ENCODE assay signal across 22 cellular contexts in the genomic region with DNA sequence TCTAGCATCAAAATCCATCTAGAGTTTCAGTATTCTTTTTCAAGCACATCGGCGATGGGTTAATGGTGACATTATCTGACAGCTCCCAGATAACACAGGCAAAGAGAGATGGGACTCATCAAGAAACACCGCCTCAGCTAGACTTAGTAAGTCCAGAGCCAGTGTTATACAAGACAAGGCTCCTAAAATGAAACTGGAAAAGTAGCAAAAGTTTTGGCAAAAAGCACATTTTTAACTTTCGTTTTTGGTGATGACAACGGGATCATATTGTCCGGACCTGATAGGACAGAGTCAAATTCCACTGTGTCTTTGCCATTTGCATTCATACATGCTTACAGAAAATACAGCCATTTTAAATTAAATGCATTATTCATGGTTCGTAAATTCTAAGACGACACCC.
DNase-seq lines count a peak whose midpoint lies in the region; ATAC-seq and TF ChIP-seq lines count a peak whose summit lies in the region.
"Had no signal": no experiment of that assay in that cellular context is flagged by ENCODE, and none has a peak within 500 bp of the region (broad histone marks: within the 10 kb centered on the region; RNA-seq: fewer than 3 reads in every experiment).

No MANE protein-coding gene starts in this region.

- H3K36me3 Mint-ChIP-seq in GM23338 (ENCODE audit: low read depth) (no peaks in the 10 kb centered on the region), immature natural killer cell (peaks cover 0 to 14% (median 7%) of the 10 kb centered on the region in 3 donors)
- H3K36me3 Mint-ChIP-seq in activated CD4-positive, alpha-beta T cell treated with anti-CD3 and anti-CD28 coated beads for 36 hours (ENCODE audit: low read depth) = peaks cover under 1% of the 10 kb centered on the region

- no peaks in the 10 kb centered on the region; the same call in 1 of the 2 replicates for H4K20me1 ChIP-seq in GM23338 (replicated peaks; ENCODE audit: insufficient read depth)
- no peaks in the 10 kb centered on the region for H4K20me1 ChIP-seq in fibroblast of lung (ENCODE audit: control insufficient read depth, extremely low read depth, insufficient read depth, low read length)

- H3F3A ChIP-seq in GM23338 (replicated peaks; ENCODE audit: low read depth) = no peaks in the 10 kb centered on the region

- TF ChIP-seq CTCF in GM23338 (conservative IDR thresholded peaks at IDR 0.05; ENCODE audit: low read depth in 2 of 2) = no peak
- no peak for TF ChIP-seq CTCF in fibroblast of lung (conservative IDR thresholded peaks at IDR 0.05 in 1 of 2, IDR thresholded peaks at IDR 0.05 in 1 of 2; ENCODE audit: low read depth in 1 of 2, low read length in 2 of 2)
- no peak for TF ChIP-seq CTCF in lower lobe of right lung (IDR thresholded peaks at IDR 0.05)

- H3K4me1 ChIP-seq in ACC112 (ENCODE audit: control insufficient read depth, insufficient read depth, low read length, unreplicated experiment) (no peaks in the 10 kb centered on the region), GM23338 (ENCODE audit: insufficient read depth) (no peaks in the 10 kb centered on the region), fibroblast of lung (ENCODE audit: control insufficient read depth, extremely low read depth, insufficient read depth, low read length) (no peaks in the 10 kb centered on the region), lower lobe of right lung (no peaks in the 10 kb centered on the region)
- H3K4me1 ChIP-seq: prostate gland had no signal

- H3K9me3 Mint-ChIP-seq in GM23338 (no peaks in the 10 kb centered on the region), immature natural killer cell (no peaks in the 10 kb centered on the region)
- H3K9me3 Mint-ChIP-seq in activated CD4-positive, alpha-beta T cell treated with anti-CD3 and anti-CD28 coated beads for 36 hours (ENCODE audit: low read depth) = no peaks in the 10 kb centered on the region
- H3K9me3 Mint-ChIP-seq: activated CD4-positive, alpha-beta T cell treated with anti-CD3 and anti-CD28 coated beads, Interleukin-2, amount 10 ng/mL, durations not matched to agents 7 days and 5 days; CD4-positive, alpha-beta T cell; nephron progenitor cell had no signal

- ATAC-seq in GM23338 (no peak), lower lobe of right lung (no peak), GM21360 (IDR thresholded peaks at IDR 0.05; ENCODE audit: unreplicated experiment) (no peak)
- no peak for ATAC-seq in activated CD4-positive, alpha-beta T cell treated with anti-CD3 and anti-CD28 coated beads for 36 hours
- ATAC-seq: HCT116 had no signal

- H3K27me3 ChIP-seq in ACC112 (ENCODE audit: insufficient read depth, low read length) = no peaks in the 10 kb centered on the region
- no peaks in the 10 kb centered on the region for H3K27me3 ChIP-seq in GM23338 (ENCODE audit: insufficient read depth)
- no peaks in the 10 kb centered on the region for H3K27me3 ChIP-seq in fibroblast of lung (ENCODE audit: control insufficient read depth, insufficient read depth, low read length)
- no peaks in the 10 kb centered on the region for H3K27me3 ChIP-seq in lower lobe of right lung (ENCODE audit: low read depth)

- no peak overlapping the region for H3K9ac ChIP-seq in fibroblast of lung (ENCODE audit: insufficient read depth, low read length)

- H3K27ac Mint-ChIP-seq in GM23338 (no peak overlapping the region), immature natural killer cell (no peak overlapping the region)
- H3K27ac Mint-ChIP-seq in activated CD4-positive, alpha-beta T cell treated with anti-CD3 and anti-CD28 coated beads for 36 hours = no peak overlapping the region
- H3K27ac Mint-ChIP-seq: activated CD4-positive, alpha-beta T cell treated with anti-CD3 and anti-CD28 coated beads, Interleukin-2, amount 10 ng/mL, durations not matched to agents 7 days and 5 days; CD4-positive, alpha-beta T cell; nephron progenitor cell had no signal

- no peak for DNase-seq in GM23338 (ENCODE audit: low spot score)
- peak in 1 of 2 donors; percentile 39 for DNase-seq in fibroblast of lung (ENCODE audit: low read depth in 2 of 2)
- no peak for DNase-seq in lower lobe of right lung
- no peak for DNase-seq in activated CD4-positive, alpha-beta T cell treated with anti-CD3 and anti-CD28 coated beads for 36 hours
- DNase-seq in immature natural killer cell = no peak
- no peak for DNase-seq in SHP77 treated with DMSO at 0.1 percent for 48 hours (lab: John Stamatoyannopoulos, UW)
- DNase-seq: ACHN; activated CD4-positive, alpha-beta T cell treated with anti-CD3 and anti-CD28 coated beads, Interleukin-2, amount 10 ng/mL, durations not matched to agents 7 days and 5 days; activated effector memory CD4-positive, alpha-beta T cell treated with anti-CD3 and anti-CD28 coated beads, Interleukin-2, amount 50 U/mL, for 16 hours; CD4-positive, alpha-beta T cell; DMS153; head of caudate nucleus; NCI-H1694; NCI-H446; nephron progenitor cell; NK-92 treated with Interleukin-12 subunit alpha and Interleukin-12 subunit beta, amount 100 ng/mL, for 24 hours; RPMI8226; stimulated activated CD8-positive, alpha-beta memory T cell treated with anti-CD3 and anti-CD28 coated beads, Interleukin-4, amount 100 ng/mL, for 48 hours had no signal

- H3K9me3 ChIP-seq in fibroblast of lung (ENCODE audit: control insufficient read depth, insufficient read depth, low read depth, low read length) (no peaks in the 10 kb centered on the region), lower lobe of right lung (no peaks in the 10 kb centered on the region)
- H3K9me3 ChIP-seq: prostate gland had no signal

- intact Hi-C loops in lower lobe of right lung (cut with DNase I) = no loop called here
- intact Hi-C loops in activated CD4-positive, alpha-beta T cell treated with anti-CD3 and anti-CD28 coated beads for 36 hours (cut with DNase I, micrococcal nuclease) = no loop called here

- H3K9me2 ChIP-seq in GM23338 (ENCODE audit: insufficient read depth) = no peaks in the 10 kb centered on the region

- H3K4me3 Mint-ChIP-seq in GM23338 = no peak overlapping the region
- no peak overlapping the region for H3K4me3 Mint-ChIP-seq in activated CD4-positive, alpha-beta T cell treated with anti-CD3 and anti-CD28 coated beads for 36 hours
- H3K4me3 Mint-ChIP-seq in immature natural killer cell = no peak overlapping the region
- H3K4me3 Mint-ChIP-seq: activated CD4-positive, alpha-beta T cell treated with anti-CD3 and anti-CD28 coated beads, Interleukin-2, amount 10 ng/mL, durations not matched to agents 7 days and 5 days; CD4-positive, alpha-beta T cell; nephron progenitor cell had no signal

- H2AFZ ChIP-seq in ACC112 (ENCODE audit: low read length, unreplicated experiment) (peak overlapping the region; percentile 78), GM23338 (no peak overlapping the region), fibroblast of lung (ENCODE audit: low read length) (no peak overlapping the region)

- H3K27me3 Mint-ChIP-seq in GM23338 (ENCODE audit: insufficient read depth, low read depth, poor library complexity) = peaks cover 1% of the 10 kb centered on the region
- H3K27me3 Mint-ChIP-seq in activated CD4-positive, alpha-beta T cell treated with anti-CD3 and anti-CD28 coated beads for 36 hours = no peaks in the 10 kb centered on the region
- H3K27me3 Mint-ChIP-seq in immature natural killer cell (ENCODE audit: low read depth in 3 of 3) = no peaks in the 10 kb centered on the region
- H3K27me3 Mint-ChIP-seq: activated CD4-positive, alpha-beta T cell treated with anti-CD3 and anti-CD28 coated beads, Interleukin-2, amount 10 ng/mL, durations not matched to agents 7 days and 5 days; CD4-positive, alpha-beta T cell had no signal

- H3K36me3 ChIP-seq in ACC112 (ENCODE audit: insufficient read depth, low read length) = no peaks in the 10 kb centered on the region
- H3K36me3 ChIP-seq in GM23338 (ENCODE audit: insufficient read depth) = no peaks in the 10 kb centered on the region
- H3K36me3 ChIP-seq in fibroblast of lung (ENCODE audit: control insufficient read depth, insufficient read depth, low read length) = no peaks in the 10 kb centered on the region
- no peaks in the 10 kb centered on the region for H3K36me3 ChIP-seq in lower lobe of right lung
- H3K36me3 ChIP-seq: prostate gland had no signal

- peaks cover 2% of the 10 kb centered on the region; the same call in 1 of the 3 replicates for H3K4me1 Mint-ChIP-seq in GM23338
- no peaks in the 10 kb centered on the region for H3K4me1 Mint-ChIP-seq in activated CD4-positive, alpha-beta T cell treated with anti-CD3 and anti-CD28 coated beads for 36 hours
- H3K4me1 Mint-ChIP-seq in immature natural killer cell = peaks cover 0 to 3% of the 10 kb centered on the region in 2 donors
- H3K4me1 Mint-ChIP-seq: activated CD4-positive, alpha-beta T cell treated with anti-CD3 and anti-CD28 coated beads, Interleukin-2, amount 10 ng/mL, durations not matched to agents 7 days and 5 days; nephron progenitor cell had no signal

- CTCF ChIA-PET in activated CD4-positive, alpha-beta T cell treated with anti-CD3 and anti-CD28 coated beads for 36 hours (lab: Charles Lee) = no interaction called here

- H3K27ac ChIP-seq in ACC112 (ENCODE audit: low read depth, low read length) (no peak overlapping the region), GM23338 (ENCODE audit: low read depth) (0 out of 2 replicates have a peak overlapping the region, but pooled peaks have one; percentile 6), fibroblast of lung (ENCODE audit: insufficient read depth, low read length) (no peak overlapping the region), lower lobe of right lung (no peak overlapping the region)
- H3K27ac ChIP-seq: prostate gland had no signal

- H3K79me2 ChIP-seq in ACC112 (ENCODE audit: control insufficient read depth, insufficient read depth, low read length, unreplicated experiment) = no peaks in the 10 kb centered on the region
- H3K79me2 ChIP-seq in GM23338 (replicated peaks; ENCODE audit: insufficient read depth) = no peaks in the 10 kb centered on the region
- H3K79me2 ChIP-seq in fibroblast of lung (ENCODE audit: control insufficient read depth, insufficient read depth, low read length) = no peaks in the 10 kb centered on the region

- H3K4me3 ChIP-seq in ACC112 (ENCODE audit: low read depth, low read length) (peak overlapping the region; percentile 74), GM23338 (no peak overlapping the region), fibroblast of lung (replicated peaks in 1 of 4; ENCODE audit: control extremely low read depth in 1 of 4, insufficient read depth in 1 of 4, low read depth in 3 of 4, low read length in 4 of 4) (peak overlapping the region; percentile 14 to 56 (median 34)), lower lobe of right lung (peak overlapping the region; percentile 23)

- H3K4me2 ChIP-seq in GM23338 (no peak overlapping the region), fibroblast of lung (ENCODE audit: extremely low read depth, insufficient read depth, low read length) (peak overlapping the region; percentile 79)

- POLR2A ChIA-PET in activated CD4-positive, alpha-beta T cell treated with anti-CD3 and anti-CD28 coated beads for 36 hours (lab: Charles Lee) = no interaction called here

TF ChIP-seq in GM23338, 12 proteins besides CTCF, POLR2A, EP300 and RAD21 (continues in another document):
- TF ChIP-seq ZNF331 (CRISPR knock-in tag; IDR thresholded peaks at IDR 0.05; ENCODE audit: low read depth) (no peak), ZNF114 (CRISPR knock-in tag; IDR thresholded peaks at IDR 0.05) (no peak)
